ENCODE assay signal across 12 cellular contexts in genomic region chr6:16901777-16902176, GRCh38.
DNase-seq lines count a peak whose midpoint lies in the region; ATAC-seq and TF ChIP-seq lines count a peak whose summit lies in the region.
"Had no signal": no experiment of that assay in that cellular context is flagged by ENCODE, and none has a peak within 500 bp of the region (broad histone marks: within the 10 kb centered on the region; RNA-seq: fewer than 3 reads in every experiment).

No MANE protein-coding gene starts in this region.

- no peak overlapping the region for H4K91ac ChIP-seq in trophoblast cell (ENCODE audit: low read depth, low read length)

- no peak overlapping the region for H4K8ac ChIP-seq in trophoblast cell (ENCODE audit: low read depth, low read length)

- H3K4me3 ChIP-seq in aorta (ENCODE audit: low read length in 2 of 2) (no peak overlapping the region), trophoblast cell (ENCODE audit: low read depth, low read length) (no peak overlapping the region)
- H3K4me3 ChIP-seq: smooth muscle cell had no signal

- no peak overlapping the region for H2BK120ac ChIP-seq in trophoblast cell (ENCODE audit: insufficient read depth, low read length, poor library complexity)

- H3K79me2 ChIP-seq in trophoblast cell (ENCODE audit: control insufficient read depth, insufficient read depth, low read length, poor library complexity), result no peaks in the 10 kb centered on the region

- no peak overlapping the region for H3K4ac ChIP-seq in trophoblast cell (ENCODE audit: low read depth, low read length)

- H3K18ac ChIP-seq in trophoblast cell (ENCODE audit: low read length), result no peak overlapping the region

- no peak overlapping the region for H3K9ac ChIP-seq in trophoblast cell (ENCODE audit: low read length)

- no peaks in the 10 kb centered on the region for H3K4me1 ChIP-seq in aorta (ENCODE audit: control insufficient read depth in 1 of 2, insufficient read depth in 2 of 2, low read length in 2 of 2)
- peaks cover 7 to 11% of the 10 kb centered on the region in 2 experiments for H3K4me1 ChIP-seq in trophoblast cell (ENCODE audit: control insufficient read depth in 1 of 2, insufficient read depth in 2 of 2, low read length in 2 of 2)

- no peak overlapping the region for H3K23ac ChIP-seq in trophoblast cell (ENCODE audit: low read length)

- no peak overlapping the region for H3K14ac ChIP-seq in trophoblast cell (ENCODE audit: low read length)

- DNase-seq in NCI-H2029 (lab: John Stamatoyannopoulos, UW) (peak; percentile 5), NCI-H2029 treated with DMSO at 0.1 percent for 48 hours (lab: John Stamatoyannopoulos, UW) (no peak), left colon (peak; percentile 28 to 63), aorta (peak; percentile 78 to 82), trophoblast cell (no peak), GM10266 (ENCODE audit: extremely low spot score) (no peak)
- no peak for DNase-seq in stimulated activated naive B cell treated with anti-CD40 and anti-IgM and Interleukin-4, amounts not matched to agents 10 μg/mL and 1 μg/mL and 100 μg/mL, for 72 hours
- DNase-seq: kidney glomerular epithelial cell, NCI-H2171, T-cell had no signal

- H3K27me3 ChIP-seq in aorta (ENCODE audit: control insufficient read depth in 1 of 2, insufficient read depth in 2 of 2, low read length in 1 of 2) (peaks cover 0 to 3% of the 10 kb centered on the region in 2 donors), trophoblast cell (ENCODE audit: insufficient read depth, low read length) (no peaks in the 10 kb centered on the region)

- H2AFZ ChIP-seq in trophoblast cell (ENCODE audit: insufficient read depth, low read length, poor library complexity), result no peak overlapping the region

- no peak overlapping the region for H3K27ac ChIP-seq in aorta (ENCODE audit: low read depth in 1 of 2, low read length in 2 of 2)
- H3K27ac ChIP-seq in trophoblast cell (ENCODE audit: low read depth, low read length), result no peak overlapping the region

- no peak overlapping the region for H3K4me2 ChIP-seq in trophoblast cell (ENCODE audit: low read length)
- H3K4me2 ChIP-seq: smooth muscle cell had no signal

- H3K4me1 Mint-ChIP-seq in brain, result peaks cover 79% of the 10 kb centered on the region
- H3K4me1 Mint-ChIP-seq in stimulated activated naive B cell treated with anti-CD40 and anti-IgM and Interleukin-4, amounts not matched to agents 10 μg/mL and 1 μg/mL and 100 μg/mL, for 72 hours, result no peaks in the 10 kb centered on the region
- H3K4me1 Mint-ChIP-seq: T-cell had no signal

- no peak overlapping the region for H2BK12ac ChIP-seq in trophoblast cell (ENCODE audit: low read length)

- H3K79me1 ChIP-seq in trophoblast cell (ENCODE audit: low read length), result peaks cover 7% of the 10 kb centered on the region

- H3K27ac Mint-ChIP-seq in brain, result peak overlapping the region in 4 of 5 experiments; percentile 28 to 82 (median 80)
- no peak overlapping the region for H3K27ac Mint-ChIP-seq in stimulated activated naive B cell treated with anti-CD40 and anti-IgM and Interleukin-4, amounts not matched to agents 10 μg/mL and 1 μg/mL and 100 μg/mL, for 72 hours
- H3K27ac Mint-ChIP-seq: T-cell had no signal

- TF ChIP-seq CTCF in brain (conservative IDR thresholded peaks at IDR 0.05) (no peak), GM10266 (IDR thresholded peaks at IDR 0.05; ENCODE audit: control insufficient read depth, insufficient read depth, low read depth, missing control alignments) (no peak)

- intact Hi-C loops in left colon (cut with DNase I, micrococcal nuclease) (no loop called here), aorta (cut with DNase I) (no loop called here)

- no peak overlapping the region for H4K12ac ChIP-seq in trophoblast cell (ENCODE audit: low read depth, low read length)

- peak overlapping the region in 1 of 5 experiments; percentile 40 for H3K4me3 Mint-ChIP-seq in brain
- H3K4me3 Mint-ChIP-seq in stimulated activated naive B cell treated with anti-CD40 and anti-IgM and Interleukin-4, amounts not matched to agents 10 μg/mL and 1 μg/mL and 100 μg/mL, for 72 hours, result no peak overlapping the region
- H3K4me3 Mint-ChIP-seq: T-cell had no signal

- H3K36me3 ChIP-seq in aorta (ENCODE audit: control insufficient read depth in 1 of 2, insufficient read depth in 2 of 2, low read length in 1 of 2), result no peaks in the 10 kb centered on the region
- H3K36me3 ChIP-seq in trophoblast cell (ENCODE audit: control insufficient read depth in 1 of 2, insufficient read depth in 2 of 2, low read length in 2 of 2), result no peaks in the 10 kb centered on the region

- H3K9me3 ChIP-seq in aorta (ENCODE audit: control insufficient read depth, low read length), result peaks cover 1% of the 10 kb centered on the region
- no peaks in the 10 kb centered on the region for H3K9me3 ChIP-seq in trophoblast cell (ENCODE audit: insufficient read depth, low read depth, low read length)

- H3K36me3 Mint-ChIP-seq in brain, result no peaks in the 10 kb centered on the region
- H3K36me3 Mint-ChIP-seq in stimulated activated naive B cell treated with anti-CD40 and anti-IgM and Interleukin-4, amounts not matched to agents 10 μg/mL and 1 μg/mL and 100 μg/mL, for 72 hours, result no peaks in the 10 kb centered on the region
- H3K36me3 Mint-ChIP-seq: T-cell had no signal

- peak; percentile 93 for ATAC-seq in left colon
- peak; percentile 62 for ATAC-seq in aorta (ENCODE audit: low FRiP score)
- no peak for ATAC-seq in stimulated activated naive B cell treated with anti-CD40 and anti-IgM and Interleukin-4, amounts not matched to agents 10 μg/mL and 1 μg/mL and 100 μg/mL, for 72 hours (replicated peaks)
- ATAC-seq: T-cell had no signal

- H3K9me3 Mint-ChIP-seq in brain, result peaks cover 0 to 4% (median 3%) of the 10 kb centered on the region in 5 experiments
- H3K9me3 Mint-ChIP-seq in stimulated activated naive B cell treated with anti-CD40 and anti-IgM and Interleukin-4, amounts not matched to agents 10 μg/mL and 1 μg/mL and 100 μg/mL, for 72 hours, result no peaks in the 10 kb centered on the region
- H3K9me3 Mint-ChIP-seq: T-cell had no signal

- no peak overlapping the region for H2AK5ac ChIP-seq in trophoblast cell (ENCODE audit: low read length)

- WGBS in aorta, 2 donors, result 9 to 11% methylated on average over 3 of the region's 3 CpGs
- no CpG with 5 or more reads among the region's 3 CpGs for WGBS in trophoblast cell (ENCODE audit: extremely low coverage, insufficient coverage, insufficient read length)

- no peaks in the 10 kb centered on the region for H3K27me3 Mint-ChIP-seq in brain
- H3K27me3 Mint-ChIP-seq in stimulated activated naive B cell treated with anti-CD40 and anti-IgM and Interleukin-4, amounts not matched to agents 10 μg/mL and 1 μg/mL and 100 μg/mL, for 72 hours, result peaks cover 22 to 32% of the 10 kb centered on the region in 2 donors

- H2BK5ac ChIP-seq in trophoblast cell (ENCODE audit: low read depth, low read length, poor library complexity), result no peak overlapping the region

Comparison
In these comparisons a context has a peak if more than half of its experiments do, and no peak if none do; other contexts are left out.
1. DNase-seq: peak in NCI-H2029 (single experiment), left colon (2 of 2) and aorta (2 of 2); none in NCI-H2029 treated with DMSO at 0.1 percent for 48 hours (single experiment), trophoblast cell (0 of 2), GM10266 (single experiment) and stimulated activated naive B cell treated with anti-CD40 and anti-IgM and Interleukin-4, amounts not matched to agents 10 μg/mL and 1 μg/mL and 100 μg/mL, for 72 hours (single experiment).
2. ATAC-seq: peak in left colon (single experiment) and aorta (single experiment); none in stimulated activated naive B cell treated with anti-CD40 and anti-IgM and Interleukin-4, amounts not matched to agents 10 μg/mL and 1 μg/mL and 100 μg/mL, for 72 hours (0 of 2).